In genomic region chr10:18615618-18616017, GRCh38 we compare ENCODE assay signal across 18 cellular contexts. TPM values are rescaled to one million over a fixed set of nuclear protein-coding genes. Genes with fewer than 3 reads are reported as not detected.
DNase-seq lines count a peak whose midpoint lies in the region; ATAC-seq, FAIRE-seq and TF ChIP-seq lines count a peak whose summit lies in the region.
"Had no signal": no experiment of that assay in that cellular context is flagged by ENCODE, and none has a peak within 500 bp of the region (broad histone marks: within the 10 kb centered on the region; RNA-seq: fewer than 3 reads in every experiment).

No MANE protein-coding gene starts in this region.

- FAIRE-seq in A549 (lab: Jason Lieb, UNC), result no peak
- FAIRE-seq: A204.1, GM12892 had no signal

- H3K4me1 ChIP-seq in A549 (peaks cover 44% of the 10 kb centered on the region), HEK293 (ENCODE audit: control insufficient read depth, insufficient read depth, low read length) (peaks cover 11% of the 10 kb centered on the region)
- H3K4me1 ChIP-seq: BLaER1 had no signal

- POLR2A ChIA-PET in A549 (lab: Yijun Ruan, JAX) (no interaction called here), HEK293 (lab: Yijun Ruan, JAX) (interaction anchor here (1.4 kb wide), 1 partner anchor 12 kb away, joined by 3 read pairs; no protein-coding TSS in a partner anchor)

- CTCF ChIA-PET in A549 (lab: Yijun Ruan, JAX) (interaction anchor here (0.6 kb wide), 1 partner anchor 9 kb away, joined by 3 read pairs; no protein-coding TSS in a partner anchor), HEK293 (lab: Yijun Ruan, JAX) (interaction anchor here (0.6 to 1.6 kb wide), 2 partner anchors 11 to 1183 kb away, joined by 3 to 5 read pairs; no protein-coding TSS in a partner anchor)

- TF ChIP-seq EP300 in A549 (IDR thresholded peaks at IDR 0.05), result no peak

- in situ Hi-C loops in astrocyte of the cerebellum (cut with HindIII; ENCODE audit: low sequenced_read_pairs), result no loop called here

- 89% methylated on average over 4 of the region's 4 CpGs for WGBS in A549 (ENCODE audit: missing lambda C conversion rate)

- DNase-seq in A549 (ENCODE audit: low read depth in 1 of 2, low spot score in 1 of 2) (no peak), astrocyte of the cerebellum (ENCODE audit: low read depth) (peak; percentile 23), left lobe of liver (ENCODE audit: low spot score) (no peak), SIG-M5 (lab: John Stamatoyannopoulos, UW) (no peak), NCI-H526 treated with DMSO at 0.1 percent for 48 hours (lab: John Stamatoyannopoulos, UW) (no peak)
- DNase-seq in central memory CD4-positive, alpha-beta T cell, result no peak
- DNase-seq: Calu3; CD8-positive, alpha-beta T cell; DMS79; HFFc6; MV-4-11; NCI-H187; NCI-H774; RPMI8226 had no signal

- TF ChIP-seq CTCF in A549 (IDR thresholded peaks at IDR 0.05) (no peak), HEK293 (tag by site-specific recombination; IDR thresholded peaks at IDR 0.05) (no peak), astrocyte of the cerebellum (IDR thresholded peaks at IDR 0.05; ENCODE audit: low read depth, low read length, missing control alignments) (no peak)

- peak overlapping the region; percentile 53; the same call in 2 of the 3 replicates for H3K4me2 ChIP-seq in A549
- H3K4me2 ChIP-seq: BLaER1 had no signal

- H3K4me3 ChIP-seq in A549, result no peak overlapping the region
- no peak overlapping the region for H3K4me3 ChIP-seq in HEK293 (ENCODE audit: low read depth, low read length)
- no peak overlapping the region for H3K4me3 ChIP-seq in astrocyte of the cerebellum (ENCODE audit: low read depth, low read length)
- H3K4me3 ChIP-seq: BLaER1 had no signal

- ATAC-seq in A549, result no peak
- ATAC-seq in left lobe of liver, result peak; percentile 74
- ATAC-seq: CD8-positive, alpha-beta T cell had no signal

- H3K27ac ChIP-seq in A549 (peak overlapping the region in 1 of 2 experiments; percentile 17; a peak in 1 of 6 replicates), HEK293 (ENCODE audit: extremely low read depth, low read depth, low read length) (no peak overlapping the region)
- H3K27ac ChIP-seq: BLaER1 had no signal

- no peaks in the 10 kb centered on the region for H3K9me3 ChIP-seq in A549
- no peaks in the 10 kb centered on the region for H3K9me3 ChIP-seq in HEK293 (ENCODE audit: control insufficient read depth, insufficient read depth, low read depth, low read length)
- H3K9me3 ChIP-seq: BLaER1 had no signal

- no peak for TF ChIP-seq RAD21 in A549 (conservative IDR thresholded peaks at IDR 0.05 in 1 of 2, IDR thresholded peaks at IDR 0.05 in 1 of 2)

- TF ChIP-seq POLR2A in A549 (IDR thresholded peaks at IDR 0.05; ENCODE audit: low read length), result no peak

- H3K36me3 ChIP-seq in HEK293 (ENCODE audit: control insufficient read depth in 2 of 2, insufficient read depth in 1 of 2, low read length in 2 of 2), result peaks cover 0 to 8% of the 10 kb centered on the region in 2 experiments; a peak in 2 of 3 replicates

TF ChIP-seq in A549, 52 proteins besides CTCF, POLR2A, EP300 and RAD21:
- no peak for TF ChIP-seq CBX2 (IDR thresholded peaks at IDR 0.05; ENCODE audit: borderline replicate concordance, low read depth)
- no peak for TF ChIP-seq CHD2 (IDR thresholded peaks at IDR 0.05; ENCODE audit: low read length, partially characterized antibody)
- TF ChIP-seq ATOH8 (CRISPR knock-in tag; IDR thresholded peaks at IDR 0.05; ENCODE audit: low read depth), result no peak
- no peak for TF ChIP-seq RARB (CRISPR knock-in tag; IDR thresholded peaks at IDR 0.05)
- TF ChIP-seq TP53 (CRISPR knock-in tag; IDR thresholded peaks at IDR 0.05), result no peak
- no peak for TF ChIP-seq NR3C1 (IDR thresholded peaks at IDR 0.05)

TF ChIP-seq in HEK293, 187 proteins besides CTCF, POLR2A, EP300 and RAD21:
- TF ChIP-seq ZNF600 (tag by site-specific recombination; IDR thresholded peaks at IDR 0.05) (peak; percentile 27; the same call in 1 of the 2 replicates), ZNF23 (tag by site-specific recombination; IDR thresholded peaks at IDR 0.05; ENCODE audit: borderline replicate concordance) (no peak), ZNF391 (tag by site-specific recombination; IDR thresholded peaks at IDR 0.05; ENCODE audit: borderline replicate concordance, low read depth) (no peak)

RNA-seq across cellular contexts. Expression of gene NSUN6, which starts 35.8 kb away (rescaled TPM):
- polyA plus RNA-seq in A549 (2011; rRNA removed), result 11.7 and 14.7 TPM in 2 replicates
- 2.9 and 3.0 TPM in 2 replicates for polyA plus RNA-seq in A549 (2012; cell fraction: cytosol; rRNA removed)
- polyA plus RNA-seq in A549 (2012; cell fraction: nucleus; rRNA removed), result 2.6 and 5.7 TPM in 2 replicates
- polyA plus RNA-seq in A549 (2017; fragmentation: RNase III; extraction: RNeasy Plus Mini Kit Qiagen cat#74134 plus additional on column Dnase treatment), result 6.3 to 6.5 TPM (median 6.5 TPM) in 3 replicates
- 9.0 and 12.6 TPM in 2 replicates for polyA minus RNA-seq in A549 (2011; rRNA and poly(A)+ RNA removed)
- 27.1 TPM for total RNA-seq in left lobe of liver

RNA-seq across cellular contexts. Expression of gene ARL5B, which starts 43.6 kb away (rescaled TPM):
- 16.0 and 24.5 TPM in 2 replicates for polyA plus RNA-seq in A549 (2011; rRNA removed)
- polyA plus RNA-seq in A549 (2012; cell fraction: cytosol; rRNA removed), result 2.0 and 2.5 TPM in 2 replicates
- 2.7 and 5.1 TPM in 2 replicates for polyA plus RNA-seq in A549 (2012; cell fraction: nucleus; rRNA removed)
- polyA plus RNA-seq in A549 (2017; fragmentation: RNase III; extraction: RNeasy Plus Mini Kit Qiagen cat#74134 plus additional on column Dnase treatment), result 8.0 to 8.8 TPM (median 8.1 TPM) in 3 replicates
- polyA minus RNA-seq in A549 (2011; rRNA and poly(A)+ RNA removed), result 7.9 and 8.1 TPM in 2 replicates
- total RNA-seq in left lobe of liver, result 7.7 TPM
